ENCODE assay signal across 19 cellular contexts in the genomic region with DNA sequence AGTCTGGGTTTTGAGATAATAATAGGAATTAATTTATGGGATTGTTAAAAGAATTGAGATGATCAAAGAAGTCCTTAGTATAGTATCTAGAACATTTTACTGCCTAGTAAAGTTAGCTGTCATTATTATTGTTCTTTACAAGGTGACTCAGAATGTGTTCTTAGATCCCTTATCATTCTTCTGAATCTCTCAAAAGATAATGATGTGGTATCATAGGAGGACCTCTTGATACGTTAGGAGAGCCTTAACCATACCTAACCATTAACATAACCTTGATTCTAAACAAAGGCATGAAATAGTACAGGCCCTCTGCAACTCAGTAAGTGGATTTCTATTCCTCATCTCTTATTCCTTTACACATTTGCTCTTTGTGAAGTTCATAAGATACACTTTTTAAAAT.
"Had no signal": no experiment of that assay in that cellular context is flagged by ENCODE, and none has a peak within 500 bp of the region (broad histone marks: within the 10 kb centered on the region; RNA-seq: fewer than 3 reads in every experiment).

No MANE protein-coding gene starts in this region.

- FAIRE-seq: HTR-8/SVneo, RCC 7860 had no signal

- DNase-seq: KBM-7, MM.1S, NCI-H1092 treated with DMSO at 0.1 percent for 48 hours, NCI-H1436 treated with DMSO at 0.1 percent for 48 hours, NCI-H1694, NCI-H187 treated with DMSO at 0.1 percent for 48 hours, NCI-H2029 treated with DMSO at 0.1 percent for 48 hours, NCI-H2171, NCI-H226, NCI-H446, NCI-H510A, NCI-H524 treated with DMSO at 0.1 percent for 48 hours, NCI-H69, NCI-H774, Right ventricle myocardium superior, RPMI8226, SIG-M5 had no signal
